Comparison of ENCODE assay signal across 27 cellular contexts in genomic region chr19:50275577-50276368, GRCh38. TPM values are rescaled to one million over a fixed set of nuclear protein-coding genes. Genes with fewer than 3 reads are reported as not detected.
"Had no signal": no experiment of that assay in that cellular context is flagged by ENCODE, and none has a peak within 500 bp of the region (broad histone marks: within the 10 kb centered on the region; RNA-seq: fewer than 3 reads in every experiment).

No MANE protein-coding gene starts in this region.

- H3K36me3 Mint-ChIP-seq: activated naive CD4-positive, alpha-beta T cell treated with anti-CD3 and anti-CD28 coated beads, Interleukin-2, amount 50 U/mL, for 24 hours had no signal

- DNase-seq: activated B cell treated with CpG ODN at 0.5 μM for 24 hours; activated CD4-positive, alpha-beta T cell treated with anti-CD3 and anti-CD28 coated beads, Interleukin-2, amount 50 U/mL, for 1 hour; activated CD8-positive, alpha-beta T cell treated with anti-CD3 and anti-CD28 coated beads for 36 hours; activated gamma-delta T cell treated with Interleukin-2 at 50 U/mL for 16 hours; activated naive CD8-positive, alpha-beta T cell treated with anti-CD3 and anti-CD28 coated beads, Interleukin-2, amount 50 U/mL, for 24 hours; activated T-cell treated with anti-CD3 and anti-CD28 coated beads, Interleukin-2, amount 50 U/mL, for 4 hours; amygdala; endodermal cell; foreskin keratinocyte; glutamatergic neuron; left ventricle myocardium superior; mucosa of descending colon; nucleus accumbens; stimulated activated CD4-positive, alpha-beta T cell treated with anti-CD3 and anti-CD28 coated beads, Interleukin-15, amount 100 ng/mL, for 24 hours; stimulated activated CD4-positive, alpha-beta T cell treated with anti-CD3 and anti-CD28 coated beads, Interleukin-2, amount 100 ng/mL, for 24 hours; stimulated activated naive CD4-positive, alpha-beta T cell had no signal

- H3K4me1 Mint-ChIP-seq: activated B cell treated with CpG ODN at 0.5 μM for 24 hours; activated naive CD4-positive, alpha-beta T cell treated with anti-CD3 and anti-CD28 coated beads, Interleukin-2, amount 50 U/mL, for 24 hours; activated naive CD8-positive, alpha-beta T cell treated with anti-CD3 and anti-CD28 coated beads, Interleukin-2, amount 50 U/mL, for 24 hours; activated T-helper 17 cell treated with anti-CD3 and anti-CD28 coated beads, Interleukin-2, amount 50 U/mL, for 72 hours; central memory CD8-positive, alpha-beta T cell; endodermal cell; nephron had no signal

- H3K36me3 ChIP-seq: breast epithelium had no signal

- H3K27me3 ChIP-seq: breast epithelium, foreskin keratinocyte, pancreas, right atrium auricular region, tibial nerve had no signal

- H3K4me3 ChIP-seq: breast epithelium, mucosa of descending colon, pancreas, right atrium auricular region, suprapubic skin, tibial nerve had no signal

- H3K4me3 Mint-ChIP-seq: activated B cell treated with CpG ODN at 0.5 μM for 24 hours; activated CD8-positive, alpha-beta T cell treated with anti-CD3 and anti-CD28 coated beads for 36 hours; activated naive CD4-positive, alpha-beta T cell treated with anti-CD3 and anti-CD28 coated beads, Interleukin-2, amount 50 U/mL, for 24 hours; activated naive CD8-positive, alpha-beta T cell treated with anti-CD3 and anti-CD28 coated beads, Interleukin-2, amount 50 U/mL, for 24 hours; activated T-cell treated with anti-CD3 and anti-CD28 coated beads, Interleukin-2, amount 50 U/mL, for 4 hours; activated T-helper 17 cell treated with anti-CD3 and anti-CD28 coated beads, Interleukin-2, amount 50 U/mL, for 72 hours; central memory CD8-positive, alpha-beta T cell; dendritic cell treated with granulocyte-macrophage colony-stimulating factor and Interleukin-4, amounts not matched to agents 40 ng/mL and 50 ng/mL, for 4 days; endodermal cell; nephron; T-helper 2 cell treated with Interferon-gamma antibody and Interleukin-4, amounts not matched to agents 5 μg/mL and 100 μg/mL, for 36 hours had no signal

- H3K27ac Mint-ChIP-seq: activated B cell treated with CpG ODN at 0.5 μM for 24 hours; activated CD8-positive, alpha-beta T cell treated with anti-CD3 and anti-CD28 coated beads for 36 hours; activated naive CD4-positive, alpha-beta T cell treated with anti-CD3 and anti-CD28 coated beads, Interleukin-2, amount 50 U/mL, for 24 hours; activated naive CD8-positive, alpha-beta T cell treated with anti-CD3 and anti-CD28 coated beads, Interleukin-2, amount 50 U/mL, for 24 hours; activated T-helper 17 cell treated with anti-CD3 and anti-CD28 coated beads, Interleukin-2, amount 50 U/mL, for 72 hours; dendritic cell treated with granulocyte-macrophage colony-stimulating factor and Interleukin-4, amounts not matched to agents 40 ng/mL and 50 ng/mL, for 4 days; endodermal cell; T-helper 2 cell treated with Interferon-gamma antibody and Interleukin-4, amounts not matched to agents 5 μg/mL and 100 μg/mL, for 36 hours had no signal

- H3K9me3 Mint-ChIP-seq: activated B cell treated with CpG ODN at 0.5 μM for 24 hours; activated CD8-positive, alpha-beta T cell treated with anti-CD3 and anti-CD28 coated beads for 36 hours; activated naive CD4-positive, alpha-beta T cell treated with anti-CD3 and anti-CD28 coated beads, Interleukin-2, amount 50 U/mL, for 24 hours; activated naive CD8-positive, alpha-beta T cell treated with anti-CD3 and anti-CD28 coated beads, Interleukin-2, amount 50 U/mL, for 24 hours; activated T-cell treated with anti-CD3 and anti-CD28 coated beads, Interleukin-2, amount 50 U/mL, for 4 hours; activated T-helper 17 cell treated with anti-CD3 and anti-CD28 coated beads, Interleukin-2, amount 50 U/mL, for 72 hours; central memory CD8-positive, alpha-beta T cell; dendritic cell treated with granulocyte-macrophage colony-stimulating factor and Interleukin-4, amounts not matched to agents 40 ng/mL and 50 ng/mL, for 4 days; endodermal cell; nephron; T-helper 2 cell treated with Interferon-gamma antibody and Interleukin-4, amounts not matched to agents 5 μg/mL and 100 μg/mL, for 36 hours had no signal

RNA-seq across cellular contexts. Expression of gene KCNC3, which starts 53.4 kb away (rescaled TPM):
- total RNA-seq: foreskin keratinocyte had no signal
